In the genomic region with DNA sequence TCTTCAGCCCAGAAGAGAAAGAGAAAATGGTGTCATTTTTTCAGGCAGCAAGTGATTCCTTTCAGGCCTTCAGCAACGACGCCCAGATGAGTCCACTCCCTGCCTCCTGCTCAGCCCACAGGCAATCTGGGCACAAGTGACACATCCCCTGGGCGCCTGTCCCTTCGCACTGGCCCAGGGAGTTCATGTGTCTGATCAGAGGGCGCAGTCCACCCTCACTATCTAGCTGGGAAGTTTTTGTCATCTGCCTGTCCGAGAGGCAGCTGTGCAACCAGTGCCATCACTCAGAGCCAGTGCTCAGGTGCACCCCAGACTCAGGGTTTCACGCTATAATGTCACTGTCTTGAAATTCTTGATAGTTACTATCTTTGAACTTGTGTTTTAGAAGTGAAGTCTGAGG, we compare ENCODE assay signal across 9 cellular contexts. TPM values are rescaled to one million over a fixed set of nuclear protein-coding genes. Genes with fewer than 3 reads are reported as not detected.
DNase-seq lines count a peak whose midpoint lies in the region; ATAC-seq and TF ChIP-seq lines count a peak whose summit lies in the region.
"Had no signal": no experiment of that assay in that cellular context is flagged by ENCODE, and none has a peak within 500 bp of the region (broad histone marks: within the 10 kb centered on the region; RNA-seq: fewer than 3 reads in every experiment).

No MANE protein-coding gene starts in this region.

- peak overlapping the region; percentile 65 for H3K4me2 ChIP-seq in Loucy (ENCODE audit: low read depth, low read length, poor library complexity, severe bottlenecking)
- no peak overlapping the region for H3K4me2 ChIP-seq in neural cell (ENCODE audit: low read length)

- H3K36me3 Mint-ChIP-seq in chondrocyte (ENCODE audit: low read depth): no peaks in the 10 kb centered on the region

- H2AFZ ChIP-seq in Loucy (ENCODE audit: low read length) (no peak overlapping the region), neural cell (ENCODE audit: low read depth, low read length) (no peak overlapping the region)

- H3K27me3 ChIP-seq in A673 (replicated peaks; ENCODE audit: insufficient read depth, low read depth, low read length, poor library complexity) (no peaks in the 10 kb centered on the region), Loucy (ENCODE audit: insufficient read depth, low read length, poor library complexity, severe bottlenecking) (no peaks in the 10 kb centered on the region), neural cell (ENCODE audit: insufficient read depth, low read depth, low read length) (no peaks in the 10 kb centered on the region)

- H3K36me3 ChIP-seq in A673 (ENCODE audit: insufficient read depth, low read length, poor library complexity, severe bottlenecking) (no peaks in the 10 kb centered on the region), Loucy (ENCODE audit: insufficient read depth, low read length) (no peaks in the 10 kb centered on the region), neural cell (ENCODE audit: insufficient read depth, low read length) (no peaks in the 10 kb centered on the region)

- H3K27ac Mint-ChIP-seq in chondrocyte (ENCODE audit: unreplicated experiment): peak overlapping the region; percentile 77

- H3F3A ChIP-seq in Loucy (ENCODE audit: low read depth) (no peaks in the 10 kb centered on the region), neural cell (ENCODE audit: insufficient read depth, low read length, poor library complexity, severe bottlenecking) (no peaks in the 10 kb centered on the region)

- intact Hi-C loops in A673 (cut with micrococcal nuclease; ENCODE audit: unreplicated experiment): loop anchor here (5.0 kb wide), 1 partner anchor 186 kb away; the partner anchor contains the start of gene CDKN1C

- H3K9ac ChIP-seq in Loucy (ENCODE audit: low read depth, low read length, poor library complexity, severe bottlenecking) (peak overlapping the region; percentile 95), neural cell (ENCODE audit: low read length) (no peak overlapping the region)

- no peak for DNase-seq in A673 (ENCODE audit: low spot score)
- DNase-seq in chondrocyte (ENCODE audit: low spot score): peak; percentile 48
- DNase-seq in NCI-H345 treated with DMSO at 0.1 percent for 48 hours (lab: John Stamatoyannopoulos, UW; ENCODE audit: unreplicated experiment): no peak
- no peak for DNase-seq in stimulated activated naive CD4-positive, alpha-beta T cell treated with Interleukin-2 at 50 U/mL for 16 hours (lab: John Stamatoyannopoulos, UW)
- DNase-seq in NCI-H526 treated with DMSO at 0.1 percent for 48 hours (lab: John Stamatoyannopoulos, UW): no peak
- DNase-seq: amniotic stem cell had no signal

- POLR2A ChIA-PET in A673 (lab: Charles Lee; ENCODE audit: low non-redundant PET): no interaction called here

- H3K9me3 Mint-ChIP-seq in chondrocyte (ENCODE audit: low read depth): peaks cover 3% of the 10 kb centered on the region

- CTCF ChIA-PET in A673 (lab: Charles Lee): no interaction called here

- H4K20me1 ChIP-seq in Loucy (ENCODE audit: insufficient read depth, low read length, poor library complexity, severe bottlenecking) (peaks cover 33% of the 10 kb centered on the region), neural cell (ENCODE audit: insufficient read depth) (no peaks in the 10 kb centered on the region)

- H3K79me2 ChIP-seq in Loucy (ENCODE audit: insufficient read depth, low read length) (peaks cover 35% of the 10 kb centered on the region), neural cell (replicated peaks; ENCODE audit: insufficient read depth, low read length) (peaks cover 25% of the 10 kb centered on the region)

- H3K9me2 ChIP-seq in Loucy (replicated peaks; ENCODE audit: low read depth, low read length): no peaks in the 10 kb centered on the region
- H3K9me2 ChIP-seq in neural cell (ENCODE audit: insufficient read depth, low read length): no peaks in the 10 kb centered on the region

- H3K9me3 ChIP-seq in A673 (ENCODE audit: low read depth, low read length, poor library complexity, severe bottlenecking): no peaks in the 10 kb centered on the region
- no peaks in the 10 kb centered on the region for H3K9me3 ChIP-seq in Loucy (ENCODE audit: insufficient read depth, low read depth, low read length)
- no peaks in the 10 kb centered on the region for H3K9me3 ChIP-seq in neural cell (ENCODE audit: low read length)

- H3K4me1 ChIP-seq in A673 (ENCODE audit: insufficient read depth, low read length, poor library complexity, severe bottlenecking): peaks cover 32% of the 10 kb centered on the region
- peaks cover 53% of the 10 kb centered on the region for H3K4me1 ChIP-seq in Loucy (ENCODE audit: insufficient read depth, low read length, poor library complexity, severe bottlenecking)

- H3K4me3 Mint-ChIP-seq in chondrocyte (ENCODE audit: unreplicated experiment): peak overlapping the region; percentile 65

- no peak for TF ChIP-seq RAD21 in neural cell (conservative IDR thresholded peaks at IDR 0.05)

- H3K27ac ChIP-seq in A673 (ENCODE audit: low read depth, low read length, poor library complexity, severe bottlenecking) (peak overlapping the region; percentile 92), neural cell (ENCODE audit: low read length) (no peak overlapping the region)

- peak overlapping the region; percentile 96 for H3K4me3 ChIP-seq in A673 (ENCODE audit: low read depth, low read length, poor library complexity, severe bottlenecking)
- peak overlapping the region; percentile 77 for H3K4me3 ChIP-seq in Loucy (ENCODE audit: low read length, poor library complexity, severe bottlenecking)
- peak overlapping the region; percentile 82 for H3K4me3 ChIP-seq in neural cell (ENCODE audit: low read length)

- TF ChIP-seq CTCF in A673 (conservative IDR thresholded peaks at IDR 0.05; ENCODE audit: low read depth, low read length): no peak
- no peak for TF ChIP-seq CTCF in Loucy (conservative IDR thresholded peaks at IDR 0.05; ENCODE audit: low read length)
- TF ChIP-seq CTCF in chondrocyte (IDR thresholded peaks at IDR 0.05): no peak
- no peak for TF ChIP-seq CTCF in neural cell (IDR thresholded peaks at IDR 0.05; ENCODE audit: poor library complexity, severe bottlenecking)

- peaks cover 39% of the 10 kb centered on the region for H3K4me1 Mint-ChIP-seq in chondrocyte (ENCODE audit: low read depth)

- H3K27me3 Mint-ChIP-seq in chondrocyte (ENCODE audit: low read depth): no peaks in the 10 kb centered on the region

- no peak for ATAC-seq in GM18868 (IDR thresholded peaks at IDR 0.05; ENCODE audit: unreplicated experiment)

- no peak for TF ChIP-seq EP300 in neural cell (conservative IDR thresholded peaks at IDR 0.05; ENCODE audit: poor library complexity, severe bottlenecking)

- TSS peak; percentile 58 for BruUV-seq in A673 (replicated peaks; lab: Mats Ljungman, UMichigan)

TF ChIP-seq in neural cell, 6 proteins besides CTCF, POLR2A, EP300 and RAD21:
- TF ChIP-seq EZH2 (IDR thresholded peaks at IDR 0.05; ENCODE audit: borderline replicate concordance, insufficient read depth, low read length, poor library complexity, severe bottlenecking): no peak
- TF ChIP-seq, protein P1, sequence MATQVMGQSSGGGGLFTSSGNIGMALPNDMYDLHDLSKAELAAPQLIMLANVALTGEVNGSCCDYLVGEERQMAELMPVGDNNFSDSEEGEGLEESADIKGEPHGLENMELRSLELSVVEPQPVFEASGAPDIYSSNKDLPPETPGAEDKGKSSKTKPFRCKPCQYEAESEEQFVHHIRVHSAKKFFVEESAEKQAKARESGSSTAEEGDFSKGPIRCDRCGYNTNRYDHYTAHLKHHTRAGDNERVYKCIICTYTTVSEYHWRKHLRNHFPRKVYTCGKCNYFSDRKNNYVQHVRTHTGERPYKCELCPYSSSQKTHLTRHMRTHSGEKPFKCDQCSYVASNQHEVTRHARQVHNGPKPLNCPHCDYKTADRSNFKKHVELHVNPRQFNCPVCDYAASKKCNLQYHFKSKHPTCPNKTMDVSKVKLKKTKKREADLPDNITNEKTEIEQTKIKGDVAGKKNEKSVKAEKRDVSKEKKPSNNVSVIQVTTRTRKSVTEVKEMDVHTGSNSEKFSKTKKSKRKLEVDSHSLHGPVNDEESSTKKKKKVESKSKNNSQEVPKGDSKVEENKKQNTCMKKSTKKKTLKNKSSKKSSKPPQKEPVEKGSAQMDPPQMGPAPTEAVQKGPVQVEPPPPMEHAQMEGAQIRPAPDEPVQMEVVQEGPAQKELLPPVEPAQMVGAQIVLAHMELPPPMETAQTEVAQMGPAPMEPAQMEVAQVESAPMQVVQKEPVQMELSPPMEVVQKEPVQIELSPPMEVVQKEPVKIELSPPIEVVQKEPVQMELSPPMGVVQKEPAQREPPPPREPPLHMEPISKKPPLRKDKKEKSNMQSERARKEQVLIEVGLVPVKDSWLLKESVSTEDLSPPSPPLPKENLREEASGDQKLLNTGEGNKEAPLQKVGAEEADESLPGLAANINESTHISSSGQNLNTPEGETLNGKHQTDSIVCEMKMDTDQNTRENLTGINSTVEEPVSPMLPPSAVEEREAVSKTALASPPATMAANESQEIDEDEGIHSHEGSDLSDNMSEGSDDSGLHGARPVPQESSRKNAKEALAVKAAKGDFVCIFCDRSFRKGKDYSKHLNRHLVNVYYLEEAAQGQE (IDR thresholded peaks at IDR 0.05; ENCODE audit: borderline replicate concordance): no peak
- TF ChIP-seq POLR2AphosphoS5 (IDR thresholded peaks at IDR 0.05): no peak
- no peak for TF ChIP-seq SMC3 (conservative IDR thresholded peaks at IDR 0.05; ENCODE audit: poor library complexity)
- TF ChIP-seq TAF1 (IDR thresholded peaks at IDR 0.05; ENCODE audit: low read depth): no peak
- TF ChIP-seq MXI1 (conservative IDR thresholded peaks at IDR 0.05; ENCODE audit: poor library complexity, severe bottlenecking): no peak

RNA-seq across cellular contexts. Expression of gene KCNQ1OT1, which starts 1.4 kb away (rescaled TPM):
- total RNA-seq in A673 (2021) (4.0 and 4.1 TPM in 2 replicates), chondrocyte (2.5 to 8.5 TPM (median 2.7 TPM) in 3 replicates)
- polyA plus RNA-seq in neural cell: 0.12 and 0.32 TPM in 2 replicates
- polyA minus RNA-seq in neural cell: 9.0 and 12.3 TPM in 2 replicates
